ENCODE assay signal across 11 cellular contexts in the genomic region with DNA sequence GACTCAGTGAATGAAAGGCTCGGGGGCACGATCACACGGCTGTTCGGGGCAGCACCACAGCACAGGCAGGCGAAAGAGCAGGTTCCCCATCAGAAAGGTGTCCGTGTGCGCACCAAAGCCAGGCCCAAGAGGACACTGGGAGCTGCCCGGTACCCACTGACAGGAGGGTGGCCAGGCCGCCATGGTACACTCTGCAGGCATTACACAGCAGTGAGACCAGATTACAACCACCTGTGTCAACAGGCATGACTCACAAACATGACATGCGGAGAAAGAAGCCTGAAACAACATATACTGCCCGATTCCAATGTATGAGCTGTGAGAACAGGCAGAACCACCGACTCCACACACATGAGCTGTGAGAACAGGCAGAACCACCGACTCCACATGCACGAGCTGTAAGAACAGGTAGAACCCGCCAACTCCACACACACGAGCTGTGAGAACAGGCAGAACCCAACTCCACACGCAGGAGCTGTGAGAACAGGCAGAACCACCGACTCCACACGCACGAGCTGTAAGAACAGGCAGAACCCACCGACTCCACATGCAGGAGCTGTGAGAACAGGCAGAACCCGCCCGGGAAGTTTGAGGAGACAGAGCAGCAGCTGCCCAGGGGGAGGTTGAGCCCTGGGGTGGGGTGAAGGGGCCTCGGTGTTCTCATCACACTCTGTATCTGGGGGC. TPM values are rescaled to one million over a fixed set of nuclear protein-coding genes. Genes with fewer than 3 reads are reported as not detected.
DNase-seq lines count a peak whose midpoint lies in the region; ATAC-seq and TF ChIP-seq lines count a peak whose summit lies in the region.
"Had no signal": no experiment of that assay in that cellular context is flagged by ENCODE, and none has a peak within 500 bp of the region (broad histone marks: within the 10 kb centered on the region; RNA-seq: fewer than 3 reads in every experiment).

No MANE protein-coding gene starts in this region.

- in situ Hi-C loops in mammary epithelial cell (cut with MboI; ENCODE audit: low sequenced_read_pairs in 2 of 2) = no loop called here

- no peak overlapping the region for H2AFZ ChIP-seq in mammary epithelial cell (ENCODE audit: low read depth, low read length)

- H3K4me1 Mint-ChIP-seq in naive thymus-derived CD8-positive, alpha-beta T cell = peaks cover 0 to 11% (median 4%) of the 10 kb centered on the region in 4 donors

- WGBS in mammary epithelial cell (ENCODE audit: low coverage, missing lambda C conversion rate) = 91% methylated on average over 22 of the region's 24 CpGs

- no peaks in the 10 kb centered on the region for H3K9me3 ChIP-seq in mammary epithelial cell (replicated peaks; ENCODE audit: insufficient read depth, low read length)

- H3K9me3 Mint-ChIP-seq in naive thymus-derived CD8-positive, alpha-beta T cell = no peaks in the 10 kb centered on the region
- H3K9me3 Mint-ChIP-seq: activated CD4-positive, alpha-beta T cell treated with anti-CD3 and anti-CD28 coated beads, Interleukin-2, amount 10 ng/mL, durations not matched to agents 24 days and 14 days; naive B cell had no signal

- H3K27ac ChIP-seq in mammary epithelial cell (ENCODE audit: insufficient read depth, low read depth, low read length) = no peak overlapping the region

- DNase-seq in AG04449 (ENCODE audit: low read depth, low spot score) = peak; percentile 78
- peak; percentile 43 for DNase-seq in HS-5 (ENCODE audit: low read depth)
- peak; percentile 19 for DNase-seq in mammary epithelial cell
- DNase-seq in myocyte (ENCODE audit: low read depth) = peak; percentile 17
- no peak for DNase-seq in naive thymus-derived CD8-positive, alpha-beta T cell
- DNase-seq in T-helper 9 cell = no peak
- DNase-seq: activated CD4-positive, alpha-beta T cell treated with anti-CD3 and anti-CD28 coated beads, Interleukin-2, amount 10 ng/mL, durations not matched to agents 24 days and 14 days; activated naive CD4-positive, alpha-beta T cell; naive B cell had no signal

- no peaks in the 10 kb centered on the region for H4K20me1 ChIP-seq in mammary epithelial cell (ENCODE audit: insufficient read depth, low read length)

- peaks cover 0 to 22% (median 5%) of the 10 kb centered on the region in 3 donors for H3K36me3 Mint-ChIP-seq in naive thymus-derived CD8-positive, alpha-beta T cell

- peak overlapping the region in 2 of 10 donors; percentile 15 to 87 for H3K27ac Mint-ChIP-seq in naive thymus-derived CD8-positive, alpha-beta T cell
- H3K27ac Mint-ChIP-seq: activated CD4-positive, alpha-beta T cell treated with anti-CD3 and anti-CD28 coated beads, Interleukin-2, amount 10 ng/mL, durations not matched to agents 24 days and 14 days had no signal

- no TSS peak for BruUV-seq in mammary epithelial cell (replicated peaks; lab: Mats Ljungman, UMichigan)

- peaks cover 7% of the 10 kb centered on the region for H3K36me3 ChIP-seq in mammary epithelial cell (ENCODE audit: insufficient read depth, low read length)

- CTCF ChIA-PET in AG04449 (lab: Yijun Ruan, JAX) = interaction anchor here (0.8 to 2.1 kb wide), 14 partner anchors 10 to 346 kb away, joined by 3 to 10 read pairs (median 4); partner anchors contain the start of gene NUP50
- CTCF ChIA-PET in mammary epithelial cell (lab: Charles Lee; ENCODE audit: low non-redundant PET) = no interaction called here

- peaks cover 67% of the 10 kb centered on the region for H3K79me2 ChIP-seq in mammary epithelial cell (ENCODE audit: insufficient read depth, low read length)

- peaks cover 20% of the 10 kb centered on the region for H3K4me1 ChIP-seq in mammary epithelial cell (ENCODE audit: insufficient read depth, low read length)

- H3K27me3 Mint-ChIP-seq in naive thymus-derived CD8-positive, alpha-beta T cell = no peaks in the 10 kb centered on the region
- H3K27me3 Mint-ChIP-seq: activated CD4-positive, alpha-beta T cell treated with anti-CD3 and anti-CD28 coated beads, Interleukin-2, amount 10 ng/mL, durations not matched to agents 24 days and 14 days; naive B cell had no signal

- H3K27me3 ChIP-seq in mammary epithelial cell (ENCODE audit: insufficient read depth, low read length) = no peaks in the 10 kb centered on the region

- intact Hi-C loops in mammary epithelial cell (cut with micrococcal nuclease) = no loop called here

- no peak for ATAC-seq in naive thymus-derived CD8-positive, alpha-beta T cell
- ATAC-seq in GM19351 (IDR thresholded peaks at IDR 0.05; ENCODE audit: unreplicated experiment) (no peak), HG02981 (IDR thresholded peaks at IDR 0.05; ENCODE audit: unreplicated experiment) (no peak)

- no peak overlapping the region for H3K9ac ChIP-seq in mammary epithelial cell (ENCODE audit: insufficient read depth, low read length)

- no peak overlapping the region for H3K4me2 ChIP-seq in mammary epithelial cell (ENCODE audit: insufficient read depth, low read depth, low read length)

- H3K4me3 ChIP-seq in AG04449 (ENCODE audit: low read depth, low read length) = no peak overlapping the region
- H3K4me3 ChIP-seq in mammary epithelial cell (replicated peaks in 1 of 3; ENCODE audit: insufficient read depth in 1 of 3, low read depth in 2 of 3, low read length in 3 of 3) = no peak overlapping the region

- no peak overlapping the region for H3K4me3 Mint-ChIP-seq in naive thymus-derived CD8-positive, alpha-beta T cell
- H3K4me3 Mint-ChIP-seq: activated CD4-positive, alpha-beta T cell treated with anti-CD3 and anti-CD28 coated beads, Interleukin-2, amount 10 ng/mL, durations not matched to agents 24 days and 14 days; naive B cell had no signal

- dilution Hi-C loops in mammary epithelial cell (cut with HindIII; ENCODE audit: low sequenced_read_pairs) = no loop called here

- TF ChIP-seq CTCF in AG04449 (IDR thresholded peaks at IDR 0.05; ENCODE audit: insufficient read depth, low read length, missing control alignments) = no peak
- no peak for TF ChIP-seq CTCF in mammary epithelial cell (conservative IDR thresholded peaks at IDR 0.05 in 1 of 2, IDR thresholded peaks at IDR 0.05 in 1 of 2; ENCODE audit: extremely low read depth in 1 of 2, insufficient read depth in 1 of 2, low read depth in 1 of 2, low read length in 2 of 2)

- POLR2A ChIA-PET in AG04449 (lab: Yijun Ruan, JAX) = interaction anchor here (0.7 kb wide), 2 partner anchors 39 to 44 kb away, joined by 3 read pairs; partner anchors contain the start of gene NUP50
- POLR2A ChIA-PET in naive thymus-derived CD8-positive, alpha-beta T cell (lab: Charles Lee) = interaction anchor here (0.5 to 0.7 kb wide), 2 partner anchors 11 to 90 kb away, joined by 3 to 5 read pairs; no protein-coding TSS in a partner anchor

RNA-seq across cellular contexts. Expression of gene KIAA0930, which starts 32.6 kb away (rescaled TPM):
- 100 to 1,000 TPM; 164 to 199 TPM for total RNA-seq in mammary epithelial cell
- polyA plus RNA-seq in mammary epithelial cell = 175 TPM
- 219 TPM for polyA minus RNA-seq in mammary epithelial cell
- total RNA-seq in myocyte = 32.1 and 49.2 TPM in 2 replicates
- polyA plus RNA-seq in myocyte (2012) = 54.7 TPM
- total RNA-seq in naive thymus-derived CD8-positive, alpha-beta T cell = 10 to 100 TPM; 28.5 to 29.1 TPM
- polyA plus RNA-seq in naive thymus-derived CD8-positive, alpha-beta T cell = 1 to 10 TPM in 2 of 3 donors, under 1 TPM in 1; 0.87 to 2.9 (median 2.6) TPM

RNA-seq across cellular contexts. Expression of gene NUP50, which starts 44.4 kb away (rescaled TPM):
- total RNA-seq in mammary epithelial cell (10 to 100 TPM; 33.7 to 81.5 TPM), myocyte (17.9 and 20.9 TPM in 2 replicates)
- 35.0 TPM for polyA plus RNA-seq in mammary epithelial cell
- 54.1 TPM for polyA minus RNA-seq in mammary epithelial cell
- 7.9 TPM for polyA plus RNA-seq in myocyte (2012)
- 100 to 1,000 TPM; 103 to 111 TPM for total RNA-seq in naive thymus-derived CD8-positive, alpha-beta T cell
- polyA plus RNA-seq in naive thymus-derived CD8-positive, alpha-beta T cell = 10 to 100 TPM; 45.2 to 73.1 (median 46.9) TPM

Comparison
In these comparisons a context has a peak if more than half of its experiments do, and no peak if none do; other contexts are left out.
1. DNase-seq: peak in AG04449 (single experiment), HS-5 (single experiment), mammary epithelial cell (single experiment) and myocyte (single experiment); none in naive thymus-derived CD8-positive, alpha-beta T cell (0 of 10) and T-helper 9 cell (single experiment).